ENCODE assay signal across 33 cellular contexts in the genomic region with DNA sequence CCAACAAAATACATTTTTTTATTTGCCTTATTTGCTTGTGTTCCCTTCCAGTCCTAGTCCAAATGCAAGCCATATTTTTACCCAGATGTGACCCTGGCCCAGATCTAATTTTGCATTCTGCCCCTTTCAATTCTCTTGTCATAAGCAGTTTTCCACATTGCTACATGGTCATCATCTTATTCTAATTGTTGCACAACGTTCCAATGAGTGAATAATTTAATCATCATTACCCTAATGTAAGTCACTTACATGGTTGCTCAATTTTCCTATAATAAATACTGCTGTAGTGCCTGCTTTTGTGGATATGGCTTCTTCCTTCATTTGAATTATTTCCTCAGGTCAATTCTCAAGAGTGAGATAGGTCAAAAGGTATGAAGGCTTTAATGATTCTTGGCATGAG. TPM values are rescaled to one million over a fixed set of nuclear protein-coding genes. Genes with fewer than 3 reads are reported as not detected.
"Had no signal": no experiment of that assay in that cellular context is flagged by ENCODE, and none has a peak within 500 bp of the region (broad histone marks: within the 10 kb centered on the region; RNA-seq: fewer than 3 reads in every experiment).

No MANE protein-coding gene starts in this region.

- H3K4me3 ChIP-seq: adrenal gland, esophagus muscularis mucosa, gastroesophageal sphincter, testis, uterus had no signal

- H3K27ac ChIP-seq: adrenal gland, esophagus muscularis mucosa, gastroesophageal sphincter, testis, uterus, WERI-Rb-1 had no signal

- DNase-seq: activated CD4-positive, alpha-beta T cell treated with anti-CD3 and anti-CD28 coated beads, Interleukin-2, amount 10 ng/mL, durations not matched to agents 7 days and 5 days; activated CD4-positive, CD25-positive, alpha-beta regulatory T cell treated with anti-CD3 and anti-CD28 coated beads, Interleukin-2, amount 50 U/mL, for 72 hours; activated CD8-positive, alpha-beta memory T cell treated with anti-CD3 and anti-CD28 coated beads, Interleukin-2, amount 10 ng/mL, durations not matched to agents 7 days and 5 days; activated CD8-positive, alpha-beta T cell treated with anti-CD3 and anti-CD28 coated beads for 36 hours; activated gamma-delta T cell; activated T-cell treated with anti-CD3 and anti-CD28 coated beads for 4 hours; adrenal gland; effector memory CD4-positive, alpha-beta T cell; head of caudate nucleus; hypothalamus; left ventricle myocardium superior; midbrain; natural killer cell; stimulated activated CD4-positive, alpha-beta T cell treated with anti-CD3 and anti-CD28 coated beads, Interleukin-2, amount 100 ng/mL, for 48 hours; stimulated activated CD8-positive, alpha-beta memory T cell treated with anti-CD3 and anti-CD28 coated beads, Interleukin-4, amount 100 ng/mL, for 48 hours; stimulated activated naive B cell treated with anti-CD40 and anti-IgM and Interleukin-4, amounts not matched to agents 10 μg/mL and 1 μg/mL and 100 μg/mL, for 72 hours; T-helper 1 cell; testis; trophoblast cell; uterus; WERI-Rb-1 had no signal

- H3K9me3 ChIP-seq: adrenal gland, esophagus muscularis mucosa, gastroesophageal sphincter, testis, uterus had no signal

- H3K27me3 ChIP-seq: adrenal gland, esophagus muscularis mucosa, gastroesophageal sphincter, testis, uterus had no signal

- H3K4me3 Mint-ChIP-seq: activated CD4-positive, alpha-beta T cell treated with anti-CD3 and anti-CD28 coated beads, Interleukin-2, amount 10 ng/mL, durations not matched to agents 7 days and 5 days; activated CD8-positive, alpha-beta memory T cell treated with anti-CD3 and anti-CD28 coated beads, Interleukin-2, amount 10 ng/mL, durations not matched to agents 7 days and 5 days; activated CD8-positive, alpha-beta T cell treated with anti-CD3 and anti-CD28 coated beads for 36 hours; activated T-helper 1 cell treated with anti-CD3 and anti-CD28 coated beads, Interleukin-12 subunit alpha, Interleukin-12 subunit beta, Interleukin-2, Interleukin-4 antibody, amounts not matched to agents 30 ng/mL and 10 ng/mL and 1 ng/mL, durations not matched to agents 14 hours and 24 hours and 36 hours; central memory CD8-positive, alpha-beta T cell; natural killer cell; stimulated activated naive B cell treated with anti-CD40 and anti-IgM and Interleukin-4, amounts not matched to agents 10 μg/mL and 1 μg/mL and 100 μg/mL, for 72 hours had no signal

- FAIRE-seq: astrocyte, colon, TTC549 had no signal

- H3K4me1 Mint-ChIP-seq: activated CD4-positive, alpha-beta T cell treated with anti-CD3 and anti-CD28 coated beads, Interleukin-2, amount 10 ng/mL, durations not matched to agents 7 days and 5 days; activated CD8-positive, alpha-beta memory T cell treated with anti-CD3 and anti-CD28 coated beads, Interleukin-2, amount 10 ng/mL, durations not matched to agents 7 days and 5 days; central memory CD8-positive, alpha-beta T cell; natural killer cell; stimulated activated naive B cell treated with anti-CD40 and anti-IgM and Interleukin-4, amounts not matched to agents 10 μg/mL and 1 μg/mL and 100 μg/mL, for 72 hours had no signal

- H3K36me3 Mint-ChIP-seq: activated CD8-positive, alpha-beta memory T cell treated with anti-CD3 and anti-CD28 coated beads, Interleukin-2, amount 10 ng/mL, durations not matched to agents 7 days and 5 days; activated naive CD4-positive, alpha-beta T cell treated with anti-CD3 and anti-CD28 coated beads, Interleukin-2, amount 50 U/mL, for 72 hours; natural killer cell had no signal

- H3K9me3 Mint-ChIP-seq: activated CD4-positive, alpha-beta T cell treated with anti-CD3 and anti-CD28 coated beads, Interleukin-2, amount 10 ng/mL, durations not matched to agents 7 days and 5 days; activated CD8-positive, alpha-beta T cell treated with anti-CD3 and anti-CD28 coated beads for 36 hours; activated naive CD4-positive, alpha-beta T cell treated with anti-CD3 and anti-CD28 coated beads, Interleukin-2, amount 50 U/mL, for 72 hours; activated T-helper 1 cell treated with anti-CD3 and anti-CD28 coated beads, Interleukin-12 subunit alpha, Interleukin-12 subunit beta, Interleukin-2, Interleukin-4 antibody, amounts not matched to agents 30 ng/mL and 10 ng/mL and 1 ng/mL, durations not matched to agents 14 hours and 24 hours and 36 hours; central memory CD8-positive, alpha-beta T cell; natural killer cell; stimulated activated naive B cell treated with anti-CD40 and anti-IgM and Interleukin-4, amounts not matched to agents 10 μg/mL and 1 μg/mL and 100 μg/mL, for 72 hours had no signal

- H3K27ac Mint-ChIP-seq: activated CD4-positive, alpha-beta T cell treated with anti-CD3 and anti-CD28 coated beads, Interleukin-2, amount 10 ng/mL, durations not matched to agents 7 days and 5 days; activated CD8-positive, alpha-beta memory T cell treated with anti-CD3 and anti-CD28 coated beads, Interleukin-2, amount 10 ng/mL, durations not matched to agents 7 days and 5 days; activated CD8-positive, alpha-beta T cell treated with anti-CD3 and anti-CD28 coated beads for 36 hours; activated T-helper 1 cell treated with anti-CD3 and anti-CD28 coated beads, Interleukin-12 subunit alpha, Interleukin-12 subunit beta, Interleukin-2, Interleukin-4 antibody, amounts not matched to agents 30 ng/mL and 10 ng/mL and 1 ng/mL, durations not matched to agents 14 hours and 24 hours and 36 hours; natural killer cell; stimulated activated naive B cell treated with anti-CD40 and anti-IgM and Interleukin-4, amounts not matched to agents 10 μg/mL and 1 μg/mL and 100 μg/mL, for 72 hours had no signal

- H3K27me3 Mint-ChIP-seq: activated CD8-positive, alpha-beta T cell treated with anti-CD3 and anti-CD28 coated beads for 36 hours; central memory CD8-positive, alpha-beta T cell; stimulated activated naive B cell treated with anti-CD40 and anti-IgM and Interleukin-4, amounts not matched to agents 10 μg/mL and 1 μg/mL and 100 μg/mL, for 72 hours had no signal

- H3K4me1 ChIP-seq: esophagus muscularis mucosa, gastroesophageal sphincter, testis, uterus had no signal

- H3K36me3 ChIP-seq: adrenal gland, uterus, WERI-Rb-1 had no signal

- ATAC-seq: activated CD8-positive, alpha-beta memory T cell treated with anti-CD3 and anti-CD28 coated beads, Interleukin-2, amount 10 ng/mL, durations not matched to agents 7 days and 5 days; activated CD8-positive, alpha-beta T cell treated with anti-CD3 and anti-CD28 coated beads for 36 hours; activated naive CD4-positive, alpha-beta T cell treated with anti-CD3 and anti-CD28 coated beads, Interleukin-2, amount 50 U/mL, for 72 hours; gastroesophageal sphincter; left ventricle myocardium superior; natural killer cell; stimulated activated naive B cell treated with anti-CD40 and anti-IgM and Interleukin-4, amounts not matched to agents 10 μg/mL and 1 μg/mL and 100 μg/mL, for 72 hours had no signal

RNA-seq across cellular contexts. Expression of gene CHAD, which starts 22.8 kb away (rescaled TPM):
- total RNA-seq: activated CD4-positive, alpha-beta T cell treated with anti-CD3 and anti-CD28 coated beads, Interleukin-2, amount 10 ng/mL, durations not matched to agents 7 days and 5 days; activated CD8-positive, alpha-beta memory T cell treated with anti-CD3 and anti-CD28 coated beads, Interleukin-2, amount 10 ng/mL, durations not matched to agents 7 days and 5 days; activated CD8-positive, alpha-beta T cell treated with anti-CD3 and anti-CD28 coated beads for 36 hours; activated naive CD4-positive, alpha-beta T cell treated with anti-CD3 and anti-CD28 coated beads, Interleukin-2, amount 50 U/mL, for 72 hours; activated T-helper 1 cell treated with anti-CD3 and anti-CD28 coated beads, Interleukin-12 subunit alpha, Interleukin-12 subunit beta, Interleukin-2, Interleukin-4 antibody, amounts not matched to agents 30 ng/mL and 10 ng/mL and 1 ng/mL, durations not matched to agents 14 hours and 24 hours and 36 hours; astrocyte; dermis microvascular lymphatic vessel endothelial cell; esophagus muscularis mucosa; gastroesophageal sphincter; osteoblast; renal cortical epithelial cell; uterus had no signal

RNA-seq across cellular contexts. Expression of gene EPN3, which starts 41.0 kb away (rescaled TPM):
- total RNA-seq: activated CD4-positive, alpha-beta T cell treated with anti-CD3 and anti-CD28 coated beads, Interleukin-2, amount 10 ng/mL, durations not matched to agents 7 days and 5 days; activated CD8-positive, alpha-beta memory T cell treated with anti-CD3 and anti-CD28 coated beads, Interleukin-2, amount 10 ng/mL, durations not matched to agents 7 days and 5 days; activated CD8-positive, alpha-beta T cell treated with anti-CD3 and anti-CD28 coated beads for 36 hours; activated naive CD4-positive, alpha-beta T cell treated with anti-CD3 and anti-CD28 coated beads, Interleukin-2, amount 50 U/mL, for 72 hours; activated T-helper 1 cell treated with anti-CD3 and anti-CD28 coated beads, Interleukin-12 subunit alpha, Interleukin-12 subunit beta, Interleukin-2, Interleukin-4 antibody, amounts not matched to agents 30 ng/mL and 10 ng/mL and 1 ng/mL, durations not matched to agents 14 hours and 24 hours and 36 hours; esophagus muscularis mucosa; natural killer cell; osteoblast; posterior vena cava had no signal
